In genomic region chr14:94636744-94637412, GRCh38 we compare ENCODE assay signal across 1 cellular context.
TF ChIP-seq lines count a peak whose summit lies in the region.

No MANE protein-coding gene starts in this region.

TF ChIP-seq in HepG2, 621 proteins besides CTCF, POLR2A, EP300 and RAD21 (continued from another document and continues in another):
- TF ChIP-seq ZFP91 (CRISPR knock-in tag; IDR thresholded peaks at IDR 0.05; ENCODE audit: borderline replicate concordance) (no peak; the same call in 1 of the 2 replicates), ZBTB34 (CRISPR knock-in tag; IDR thresholded peaks at IDR 0.05) (no peak; the same call in 1 of the 2 replicates), ZNF580 (CRISPR knock-in tag; IDR thresholded peaks at IDR 0.05; ENCODE audit: borderline replicate concordance, low read depth) (no peak), ZNF441 (CRISPR knock-in tag; IDR thresholded peaks at IDR 0.05; ENCODE audit: borderline replicate concordance) (no peak), DNMT1 (CRISPR knock-in tag; IDR thresholded peaks at IDR 0.05) (no peak), ZBTB1 (CRISPR knock-in tag; IDR thresholded peaks at IDR 0.05; ENCODE audit: borderline replicate concordance) (no peak), PREB (CRISPR knock-in tag; IDR thresholded peaks at IDR 0.05) (no peak), ARID2 (CRISPR knock-in tag; IDR thresholded peaks at IDR 0.05; ENCODE audit: borderline replicate concordance) (no peak), ZKSCAN1 (IDR thresholded peaks at IDR 0.05; ENCODE audit: low read length) (no peak), NR2C2 (CRISPR knock-in tag; IDR thresholded peaks at IDR 0.05; ENCODE audit: borderline replicate concordance) (no peak; the same call in 1 of the 2 replicates), ZNF350 (CRISPR knock-in tag; IDR thresholded peaks at IDR 0.05; ENCODE audit: borderline replicate concordance, low read depth) (no peak), ZNF180 (CRISPR knock-in tag; IDR thresholded peaks at IDR 0.05; ENCODE audit: borderline replicate concordance, low read depth) (no peak), HMG20B (CRISPR knock-in tag; conservative IDR thresholded peaks at IDR 0.05) (peak; percentile 60), ZNF672 (CRISPR knock-in tag; IDR thresholded peaks at IDR 0.05) (no peak), ZNF431 (CRISPR knock-in tag; IDR thresholded peaks at IDR 0.05; ENCODE audit: borderline replicate concordance, low read depth) (no peak), RERE (CRISPR knock-in tag; IDR thresholded peaks at IDR 0.05; ENCODE audit: low read depth) (peak; percentile 92), ATRX (CRISPR knock-in tag; IDR thresholded peaks at IDR 0.05; ENCODE audit: borderline replicate concordance) (no peak), JUND (CRISPR knock-in tag; IDR thresholded peaks at IDR 0.05) (no peak), SNRNP70 (IDR thresholded peaks at IDR 0.05; ENCODE audit: low read depth, low read length) (no peak), THAP11 (CRISPR knock-in tag; IDR thresholded peaks at IDR 0.05) (no peak), ZNF605 (CRISPR knock-in tag; IDR thresholded peaks at IDR 0.05) (no peak), E2F5 (CRISPR knock-in tag; conservative IDR thresholded peaks at IDR 0.05) (no peak), PHF20 (CRISPR knock-in tag; IDR thresholded peaks at IDR 0.05) (no peak), ZBTB7A (CRISPR knock-in tag; IDR thresholded peaks at IDR 0.05) (no peak), ZNF205 (CRISPR knock-in tag; IDR thresholded peaks at IDR 0.05) (no peak), ZNF552 (CRISPR knock-in tag; IDR thresholded peaks at IDR 0.05; ENCODE audit: borderline replicate concordance) (no peak), MTF1 (CRISPR knock-in tag; IDR thresholded peaks at IDR 0.05) (no peak), ARNTL (CRISPR knock-in tag; IDR thresholded peaks at IDR 0.05) (no peak), ZSCAN29 (CRISPR knock-in tag; conservative IDR thresholded peaks at IDR 0.05) (no peak), NR3C1 (CRISPR knock-in tag; IDR thresholded peaks at IDR 0.05) (no peak), CBX2 (IDR thresholded peaks at IDR 0.05; ENCODE audit: low read depth, low read length) (no peak), CBX2 (CRISPR knock-in tag; IDR thresholded peaks at IDR 0.05; ENCODE audit: low read depth) (no peak), RXRB (CRISPR knock-in tag; IDR thresholded peaks at IDR 0.05; ENCODE audit: borderline replicate concordance) (peak; percentile 90), GFI1 (CRISPR knock-in tag; IDR thresholded peaks at IDR 0.05; ENCODE audit: borderline replicate concordance) (peak; percentile 80), FLYWCH1 (CRISPR knock-in tag; IDR thresholded peaks at IDR 0.05) (no peak), PHF21A (CRISPR knock-in tag; IDR thresholded peaks at IDR 0.05) (peak; percentile 62), IKZF4 (CRISPR knock-in tag; IDR thresholded peaks at IDR 0.05; ENCODE audit: borderline replicate concordance, low read depth, not compliant biosample characterization) (no peak), ZEB1 (IDR thresholded peaks at IDR 0.05; ENCODE audit: insufficient replicate concordance, low read depth) (peak; percentile 61), NRL (CRISPR knock-in tag; IDR thresholded peaks at IDR 0.05; ENCODE audit: borderline replicate concordance) (no peak), EED (CRISPR knock-in tag; IDR thresholded peaks at IDR 0.05) (no peak)
- TF ChIP-seq, protein P1, sequence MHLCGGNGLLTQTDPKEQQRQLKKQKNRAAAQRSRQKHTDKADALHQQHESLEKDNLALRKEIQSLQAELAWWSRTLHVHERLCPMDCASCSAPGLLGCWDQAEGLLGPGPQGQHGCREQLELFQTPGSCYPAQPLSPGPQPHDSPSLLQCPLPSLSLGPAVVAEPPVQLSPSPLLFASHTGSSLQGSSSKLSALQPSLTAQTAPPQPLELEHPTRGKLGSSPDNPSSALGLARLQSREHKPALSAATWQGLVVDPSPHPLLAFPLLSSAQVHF (CRISPR knock-in tag; IDR thresholded peaks at IDR 0.05), result no peak
- TF ChIP-seq, protein P2, sequence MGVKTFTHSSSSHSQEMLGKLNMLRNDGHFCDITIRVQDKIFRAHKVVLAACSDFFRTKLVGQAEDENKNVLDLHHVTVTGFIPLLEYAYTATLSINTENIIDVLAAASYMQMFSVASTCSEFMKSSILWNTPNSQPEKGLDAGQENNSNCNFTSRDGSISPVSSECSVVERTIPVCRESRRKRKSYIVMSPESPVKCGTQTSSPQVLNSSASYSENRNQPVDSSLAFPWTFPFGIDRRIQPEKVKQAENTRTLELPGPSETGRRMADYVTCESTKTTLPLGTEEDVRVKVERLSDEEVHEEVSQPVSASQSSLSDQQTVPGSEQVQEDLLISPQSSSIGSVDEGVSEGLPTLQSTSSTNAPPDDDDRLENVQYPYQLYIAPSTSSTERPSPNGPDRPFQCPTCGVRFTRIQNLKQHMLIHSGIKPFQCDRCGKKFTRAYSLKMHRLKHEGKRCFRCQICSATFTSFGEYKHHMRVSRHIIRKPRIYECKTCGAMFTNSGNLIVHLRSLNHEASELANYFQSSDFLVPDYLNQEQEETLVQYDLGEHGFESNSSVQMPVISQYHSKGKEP (CRISPR knock-in tag; IDR thresholded peaks at IDR 0.05), result no peak
- TF ChIP-seq, protein P3, sequence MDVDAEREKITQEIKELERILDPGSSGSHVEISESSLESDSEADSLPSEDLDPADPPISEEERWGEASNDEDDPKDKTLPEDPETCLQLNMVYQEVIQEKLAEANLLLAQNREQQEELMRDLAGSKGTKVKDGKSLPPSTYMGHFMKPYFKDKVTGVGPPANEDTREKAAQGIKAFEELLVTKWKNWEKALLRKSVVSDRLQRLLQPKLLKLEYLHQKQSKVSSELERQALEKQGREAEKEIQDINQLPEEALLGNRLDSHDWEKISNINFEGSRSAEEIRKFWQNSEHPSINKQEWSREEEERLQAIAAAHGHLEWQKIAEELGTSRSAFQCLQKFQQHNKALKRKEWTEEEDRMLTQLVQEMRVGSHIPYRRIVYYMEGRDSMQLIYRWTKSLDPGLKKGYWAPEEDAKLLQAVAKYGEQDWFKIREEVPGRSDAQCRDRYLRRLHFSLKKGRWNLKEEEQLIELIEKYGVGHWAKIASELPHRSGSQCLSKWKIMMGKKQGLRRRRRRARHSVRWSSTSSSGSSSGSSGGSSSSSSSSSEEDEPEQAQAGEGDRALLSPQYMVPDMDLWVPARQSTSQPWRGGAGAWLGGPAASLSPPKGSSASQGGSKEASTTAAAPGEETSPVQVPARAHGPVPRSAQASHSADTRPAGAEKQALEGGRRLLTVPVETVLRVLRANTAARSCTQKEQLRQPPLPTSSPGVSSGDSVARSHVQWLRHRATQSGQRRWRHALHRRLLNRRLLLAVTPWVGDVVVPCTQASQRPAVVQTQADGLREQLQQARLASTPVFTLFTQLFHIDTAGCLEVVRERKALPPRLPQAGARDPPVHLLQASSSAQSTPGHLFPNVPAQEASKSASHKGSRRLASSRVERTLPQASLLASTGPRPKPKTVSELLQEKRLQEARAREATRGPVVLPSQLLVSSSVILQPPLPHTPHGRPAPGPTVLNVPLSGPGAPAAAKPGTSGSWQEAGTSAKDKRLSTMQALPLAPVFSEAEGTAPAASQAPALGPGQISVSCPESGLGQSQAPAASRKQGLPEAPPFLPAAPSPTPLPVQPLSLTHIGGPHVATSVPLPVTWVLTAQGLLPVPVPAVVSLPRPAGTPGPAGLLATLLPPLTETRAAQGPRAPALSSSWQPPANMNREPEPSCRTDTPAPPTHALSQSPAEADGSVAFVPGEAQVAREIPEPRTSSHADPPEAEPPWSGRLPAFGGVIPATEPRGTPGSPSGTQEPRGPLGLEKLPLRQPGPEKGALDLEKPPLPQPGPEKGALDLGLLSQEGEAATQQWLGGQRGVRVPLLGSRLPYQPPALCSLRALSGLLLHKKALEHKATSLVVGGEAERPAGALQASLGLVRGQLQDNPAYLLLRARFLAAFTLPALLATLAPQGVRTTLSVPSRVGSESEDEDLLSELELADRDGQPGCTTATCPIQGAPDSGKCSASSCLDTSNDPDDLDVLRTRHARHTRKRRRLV (CRISPR knock-in tag; IDR thresholded peaks at IDR 0.05), result no peak
- TF ChIP-seq, protein P4, sequence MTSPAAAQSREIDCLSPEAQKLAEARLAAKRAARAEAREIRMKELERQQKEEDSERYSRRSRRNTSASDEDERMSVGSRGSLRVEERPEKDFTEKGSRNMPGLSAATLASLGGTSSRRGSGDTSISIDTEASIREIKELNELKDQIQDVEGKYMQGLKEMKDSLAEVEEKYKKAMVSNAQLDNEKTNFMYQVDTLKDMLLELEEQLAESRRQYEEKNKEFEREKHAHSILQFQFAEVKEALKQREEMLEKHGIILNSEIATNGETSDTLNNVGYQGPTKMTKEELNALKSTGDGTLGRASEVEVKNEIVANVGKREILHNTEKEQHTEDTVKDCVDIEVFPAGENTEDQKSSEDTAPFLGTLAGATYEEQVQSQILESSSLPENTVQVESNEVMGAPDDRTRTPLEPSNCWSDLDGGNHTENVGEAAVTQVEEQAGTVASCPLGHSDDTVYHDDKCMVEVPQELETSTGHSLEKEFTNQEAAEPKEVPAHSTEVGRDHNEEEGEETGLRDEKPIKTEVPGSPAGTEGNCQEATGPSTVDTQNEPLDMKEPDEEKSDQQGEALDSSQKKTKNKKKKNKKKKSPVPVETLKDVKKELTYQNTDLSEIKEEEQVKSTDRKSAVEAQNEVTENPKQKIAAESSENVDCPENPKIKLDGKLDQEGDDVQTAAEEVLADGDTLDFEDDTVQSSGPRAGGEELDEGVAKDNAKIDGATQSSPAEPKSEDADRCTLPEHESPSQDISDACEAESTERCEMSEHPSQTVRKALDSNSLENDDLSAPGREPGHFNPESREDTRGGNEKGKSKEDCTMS (CRISPR knock-in tag; conservative IDR thresholded peaks at IDR 0.05), result no peak
